Comparison of ENCODE assay signal across 25 cellular contexts in the genomic region with DNA sequence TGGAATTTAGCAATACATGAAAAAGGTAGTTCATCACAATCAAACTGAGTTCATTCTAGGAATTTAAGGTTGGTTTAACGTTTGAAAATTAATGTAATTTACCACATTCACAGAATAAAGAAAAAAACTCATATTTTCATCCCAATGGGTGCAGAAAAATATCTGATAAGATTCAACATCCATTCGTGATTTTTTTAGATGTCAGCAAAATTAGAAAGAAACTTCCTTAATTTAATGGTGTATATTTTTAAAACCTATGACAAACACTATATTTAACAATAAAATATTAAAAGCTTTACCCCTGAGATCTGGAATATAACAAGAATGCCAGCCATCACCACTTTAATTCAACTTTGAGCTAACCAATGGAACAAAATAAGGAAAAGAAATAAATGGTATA.
"Had no signal": no experiment of that assay in that cellular context is flagged by ENCODE, and none has a peak within 500 bp of the region (broad histone marks: within the 10 kb centered on the region; RNA-seq: fewer than 3 reads in every experiment).

No MANE protein-coding gene starts in this region.

- H3K36me3 ChIP-seq: colonic mucosa, esophagus muscularis mucosa, heart right ventricle, lower lobe of right lung, ovary, spleen, tibial artery had no signal

- H3K9me3 ChIP-seq: colonic mucosa, lower lobe of right lung, testis had no signal

- H3K4me3 ChIP-seq: colonic mucosa, esophagus muscularis mucosa, heart right ventricle, lower lobe of right lung, ovary, psoas muscle, skin epidermis, spleen, testis, tibial artery had no signal

- DNase-seq: colonic mucosa; effector CD8-positive, alpha-beta T cell; endodermal cell; glutamatergic neuron; heart right ventricle; hippocampal formation; islet precursor cell; left ventricle myocardium superior; lower lobe of right lung; natural killer cell; occipital lobe; ovary; posterior cingulate gyrus; psoas muscle; right cardiac atrium; spleen; stimulated activated CD4-positive, alpha-beta T cell treated with anti-CD3 and anti-CD28 coated beads, Interleukin-4, amount 100 ng/mL, for 4 hours; stimulated activated naive CD8-positive, alpha-beta T cell treated with anti-CD3 and anti-CD28 coated beads, Interleukin-15, Interleukin-2, amounts not matched to agents 100 U/mL and 50 U/mL, for 24 hours; substantia nigra; testis; tibial artery had no signal

- ATAC-seq: heart right ventricle; left ventricle myocardium superior; lower lobe of right lung; natural killer cell; psoas muscle; right cardiac atrium; stimulated activated memory B cell treated with anti-CD40 and anti-IgM and Interleukin-4, amounts not matched to agents 10 μg/mL and 1 μg/mL and 100 μg/mL, for 72 hours; stimulated activated naive CD8-positive, alpha-beta T cell treated with anti-CD3 and anti-CD28 coated beads, Interleukin-15, Interleukin-2, amounts not matched to agents 100 U/mL and 50 U/mL, for 24 hours had no signal

- H3K4me1 ChIP-seq: colonic mucosa, esophagus muscularis mucosa, heart right ventricle, lower lobe of right lung, psoas muscle, spleen, testis, tibial artery had no signal

- H3K27me3 ChIP-seq: colonic mucosa, esophagus muscularis mucosa, foreskin keratinocyte, heart right ventricle, ovary, spleen, testis, tibial artery had no signal

- H3K27ac ChIP-seq: colonic mucosa, esophagus muscularis mucosa, foreskin keratinocyte, heart right ventricle, lower lobe of right lung, ovary, psoas muscle, skin epidermis, spleen, testis, tibial artery had no signal
